Comparison of ENCODE assay signal across 30 cellular contexts in the genomic region with DNA sequence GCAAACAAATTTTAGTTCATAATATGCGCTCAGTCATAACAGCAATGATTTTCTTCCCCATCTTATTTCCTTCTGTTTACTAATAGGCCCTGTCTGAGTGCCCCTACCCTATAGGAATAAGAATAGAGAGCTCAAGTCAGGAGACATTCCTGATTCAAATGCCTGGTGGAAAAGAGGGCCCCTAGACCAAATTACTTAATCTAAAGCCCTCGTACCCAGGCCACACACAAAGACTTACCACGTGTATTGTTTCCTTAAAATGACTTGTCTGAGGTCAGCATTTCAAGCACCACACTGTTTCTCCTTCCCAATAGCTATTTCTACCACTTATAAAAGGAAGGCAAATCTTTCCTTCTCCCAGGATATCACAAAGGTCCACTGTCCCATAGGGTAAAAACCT.
"Had no signal": no experiment of that assay in that cellular context is flagged by ENCODE, and none has a peak within 500 bp of the region (broad histone marks: within the 10 kb centered on the region; RNA-seq: fewer than 3 reads in every experiment).

No MANE protein-coding gene starts in this region.

- H3K27ac Mint-ChIP-seq: activated CD8-positive, alpha-beta T cell treated with anti-CD3 and anti-CD28 coated beads for 36 hours; activated naive CD4-positive, alpha-beta T cell treated with anti-CD3 and anti-CD28 coated beads, Interleukin-2, amount 50 U/mL, for 24 hours; activated naive CD8-positive, alpha-beta T cell treated with anti-CD3 and anti-CD28 coated beads, Interleukin-2, amount 50 U/mL, for 24 hours; activated T-helper 17 cell treated with anti-CD3 and anti-CD28 coated beads, Interleukin-2, amount 50 U/mL, for 72 hours; dendritic cell treated with granulocyte-macrophage colony-stimulating factor and Interleukin-4, amounts not matched to agents 40 ng/mL and 50 ng/mL, for 4 days; immature natural killer cell; memory B cell; naive thymus-derived CD8-positive, alpha-beta T cell; stimulated activated memory B cell treated with anti-CD40 and anti-IgM and Interleukin-4, amounts not matched to agents 10 μg/mL and 1 μg/mL and 100 μg/mL, for 72 hours; T-helper 1 cell treated with Interleukin-12 subunit alpha and Interleukin-12 subunit beta and Interleukin-4 antibody, amounts not matched to agents 30 μg/mL and 1 μg/mL, for 36 hours had no signal

- H3K36me3 ChIP-seq: esophagus muscularis mucosa, heart left ventricle, right atrium auricular region, suprapubic skin, tibial artery, upper lobe of right lung had no signal

- H3K4me3 ChIP-seq: esophagus muscularis mucosa, heart left ventricle, right atrium auricular region, smooth muscle cell, suprapubic skin, tibial artery, upper lobe of right lung had no signal

- H3K9me3 ChIP-seq: esophagus muscularis mucosa, right atrium auricular region, suprapubic skin, upper lobe of right lung had no signal

- H3K4me3 Mint-ChIP-seq: activated CD8-positive, alpha-beta T cell treated with anti-CD3 and anti-CD28 coated beads for 36 hours; activated naive CD4-positive, alpha-beta T cell treated with anti-CD3 and anti-CD28 coated beads, Interleukin-2, amount 50 U/mL, for 24 hours; activated naive CD8-positive, alpha-beta T cell treated with anti-CD3 and anti-CD28 coated beads, Interleukin-2, amount 50 U/mL, for 24 hours; activated T-cell treated with anti-CD3 and anti-CD28 coated beads, Interleukin-2, amount 50 U/mL, for 4 hours; activated T-helper 17 cell treated with anti-CD3 and anti-CD28 coated beads, Interleukin-2, amount 50 U/mL, for 72 hours; dendritic cell treated with granulocyte-macrophage colony-stimulating factor and Interleukin-4, amounts not matched to agents 40 ng/mL and 50 ng/mL, for 4 days; immature natural killer cell; memory B cell; naive thymus-derived CD8-positive, alpha-beta T cell; neural crest cell; stimulated activated memory B cell treated with anti-CD40 and anti-IgM and Interleukin-4, amounts not matched to agents 10 μg/mL and 1 μg/mL and 100 μg/mL, for 72 hours; T-helper 1 cell treated with Interleukin-12 subunit alpha and Interleukin-12 subunit beta and Interleukin-4 antibody, amounts not matched to agents 30 μg/mL and 1 μg/mL, for 36 hours had no signal

- H3K9me3 Mint-ChIP-seq: activated CD8-positive, alpha-beta T cell treated with anti-CD3 and anti-CD28 coated beads for 36 hours; activated T-cell treated with anti-CD3 and anti-CD28 coated beads, Interleukin-2, amount 50 U/mL, for 4 hours; neural crest cell had no signal

- ATAC-seq: activated CD8-positive, alpha-beta T cell treated with anti-CD3 and anti-CD28 coated beads for 36 hours; activated naive CD8-positive, alpha-beta T cell treated with anti-CD3 and anti-CD28 coated beads, Interleukin-2, amount 50 U/mL, for 24 hours; activated T-cell treated with anti-CD3 and anti-CD28 coated beads, Interleukin-2, amount 50 U/mL, for 4 hours; activated T-helper 17 cell treated with anti-CD3 and anti-CD28 coated beads, Interleukin-2, amount 50 U/mL, for 72 hours; foreskin keratinocyte; heart left ventricle; left colon; naive thymus-derived CD8-positive, alpha-beta T cell; stimulated activated memory B cell treated with anti-CD40 and anti-IgM and Interleukin-4, amounts not matched to agents 10 μg/mL and 1 μg/mL and 100 μg/mL, for 72 hours; upper lobe of right lung had no signal

- H3K27me3 ChIP-seq: esophagus muscularis mucosa, foreskin keratinocyte, heart left ventricle, right atrium auricular region, suprapubic skin, tibial artery, upper lobe of right lung had no signal

- H3K36me3 Mint-ChIP-seq: activated naive CD4-positive, alpha-beta T cell treated with anti-CD3 and anti-CD28 coated beads, Interleukin-2, amount 50 U/mL, for 24 hours; memory B cell; naive thymus-derived CD8-positive, alpha-beta T cell; stimulated activated memory B cell treated with anti-CD40 and anti-IgM and Interleukin-4, amounts not matched to agents 10 μg/mL and 1 μg/mL and 100 μg/mL, for 72 hours had no signal

- H3K27ac ChIP-seq: esophagus muscularis mucosa, foreskin keratinocyte, heart left ventricle, right atrium auricular region, suprapubic skin, tibial artery, upper lobe of right lung had no signal

- H3K27me3 Mint-ChIP-seq: activated CD8-positive, alpha-beta T cell treated with anti-CD3 and anti-CD28 coated beads for 36 hours; activated naive CD8-positive, alpha-beta T cell treated with anti-CD3 and anti-CD28 coated beads, Interleukin-2, amount 50 U/mL, for 24 hours; dendritic cell treated with granulocyte-macrophage colony-stimulating factor and Interleukin-4, amounts not matched to agents 40 ng/mL and 50 ng/mL, for 4 days; memory B cell; stimulated activated memory B cell treated with anti-CD40 and anti-IgM and Interleukin-4, amounts not matched to agents 10 μg/mL and 1 μg/mL and 100 μg/mL, for 72 hours had no signal

- H3K4me1 Mint-ChIP-seq: activated naive CD4-positive, alpha-beta T cell treated with anti-CD3 and anti-CD28 coated beads, Interleukin-2, amount 50 U/mL, for 24 hours; activated naive CD8-positive, alpha-beta T cell treated with anti-CD3 and anti-CD28 coated beads, Interleukin-2, amount 50 U/mL, for 24 hours; activated T-helper 17 cell treated with anti-CD3 and anti-CD28 coated beads, Interleukin-2, amount 50 U/mL, for 72 hours; immature natural killer cell; memory B cell; naive thymus-derived CD8-positive, alpha-beta T cell; stimulated activated memory B cell treated with anti-CD40 and anti-IgM and Interleukin-4, amounts not matched to agents 10 μg/mL and 1 μg/mL and 100 μg/mL, for 72 hours had no signal

- DNase-seq: activated CD4-positive, alpha-beta T cell treated with anti-CD3 and anti-CD28 coated beads, Interleukin-2, amount 50 U/mL, for 1 hour; activated CD8-positive, alpha-beta T cell treated with anti-CD3 and anti-CD28 coated beads for 36 hours; activated gamma-delta T cell treated with Interleukin-2 at 50 U/mL for 16 hours; activated naive CD8-positive, alpha-beta T cell treated with anti-CD3 and anti-CD28 coated beads, Interleukin-2, amount 50 U/mL, for 24 hours; activated T-cell treated with anti-CD3 and anti-CD28 coated beads, Interleukin-2, amount 50 U/mL, for 4 hours; amygdala; central memory CD4-positive, alpha-beta T cell; foreskin keratinocyte; heart left ventricle; immature natural killer cell; kidney; left colon; naive thymus-derived CD8-positive, alpha-beta T cell; stimulated activated CD4-positive, alpha-beta T cell treated with anti-CD3 and anti-CD28 coated beads, Interleukin-1b, Interleukin-23, amount 100 ng/mL, for 48 hours; stimulated activated CD4-positive, alpha-beta T cell treated with anti-CD3 and anti-CD28 coated beads, Interleukin-4, amount 100 ng/mL, for 4 hours; stimulated activated CD8-positive, alpha-beta memory T cell treated with anti-CD3 and anti-CD28 coated beads, Interleukin-4, amount 100 ng/mL, for 48 hours; T-helper 9 cell; tibial artery; upper lobe of right lung had no signal

- H3K4me1 ChIP-seq: esophagus muscularis mucosa, foreskin keratinocyte, heart left ventricle, right atrium auricular region, suprapubic skin, tibial artery, upper lobe of right lung had no signal
